Comparison of ENCODE assay signal across 1 cellular context in genomic region chr11:77171885-77172665, GRCh38.
A peak's percentile ranks its signal among the peaks of the same experiment; 100 is the strongest.
TF ChIP-seq lines count a peak whose summit lies in the region.

No MANE protein-coding gene starts in this region.

TF ChIP-seq in HepG2, 621 proteins besides CTCF, POLR2A, EP300 and RAD21 (continued from another document):
- TF ChIP-seq PRDM15 (CRISPR knock-in tag; IDR thresholded peaks at IDR 0.05) (no peak), MLXIP (CRISPR knock-in tag; IDR thresholded peaks at IDR 0.05; ENCODE audit: borderline replicate concordance) (no peak), MBNL3 (CRISPR knock-in tag; conservative IDR thresholded peaks at IDR 0.05) (no peak), CEBPZ (IDR thresholded peaks at IDR 0.05; ENCODE audit: low read length) (no peak), TEF (CRISPR knock-in tag; IDR thresholded peaks at IDR 0.05) (no peak), PLRG1 (conservative IDR thresholded peaks at IDR 0.05) (no peak), CENPX (CRISPR knock-in tag; IDR thresholded peaks at IDR 0.05) (no peak), TAF15 (IDR thresholded peaks at IDR 0.05; ENCODE audit: low read depth, low read length, poor library complexity, severe bottlenecking) (no peak), SALL1 (CRISPR knock-in tag; IDR thresholded peaks at IDR 0.05) (peak; percentile 70), ZNF550 (CRISPR knock-in tag; IDR thresholded peaks at IDR 0.05; ENCODE audit: borderline replicate concordance) (no peak), FOXO1 (CRISPR knock-in tag; IDR thresholded peaks at IDR 0.05) (peak; percentile 62; the same call in 1 of the 2 replicates), ZBTB2 (CRISPR knock-in tag; IDR thresholded peaks at IDR 0.05; ENCODE audit: low read depth) (no peak), ZNF709 (CRISPR knock-in tag; IDR thresholded peaks at IDR 0.05) (no peak), PHF8 (CRISPR knock-in tag; IDR thresholded peaks at IDR 0.05) (no peak), PAF1 (CRISPR knock-in tag; IDR thresholded peaks at IDR 0.05) (no peak), DDIT3 (CRISPR knock-in tag; IDR thresholded peaks at IDR 0.05) (no peak), ZNF33A (CRISPR knock-in tag; IDR thresholded peaks at IDR 0.05; ENCODE audit: borderline replicate concordance) (no peak), SETDB1 (CRISPR knock-in tag; IDR thresholded peaks at IDR 0.05; ENCODE audit: borderline replicate concordance) (no peak), SRSF4 (IDR thresholded peaks at IDR 0.05; ENCODE audit: low read depth, low read length, poor library complexity, severe bottlenecking) (no peak), GATA4 (IDR thresholded peaks at IDR 0.05; ENCODE audit: borderline replicate concordance, low read depth) (no peak), ZFP90 (CRISPR knock-in tag; IDR thresholded peaks at IDR 0.05; ENCODE audit: borderline replicate concordance) (no peak), AHDC1 (CRISPR knock-in tag; IDR thresholded peaks at IDR 0.05; ENCODE audit: borderline replicate concordance) (no peak), SPEN (CRISPR knock-in tag; IDR thresholded peaks at IDR 0.05; ENCODE audit: low read depth) (no peak), ZNF720 (CRISPR knock-in tag; IDR thresholded peaks at IDR 0.05) (no peak), ZNF180 (CRISPR knock-in tag; IDR thresholded peaks at IDR 0.05; ENCODE audit: borderline replicate concordance, low read depth) (no peak), ZSCAN25 (CRISPR knock-in tag; IDR thresholded peaks at IDR 0.05) (peak; percentile 32; the same call in 1 of the 2 replicates), ZNF710 (CRISPR knock-in tag; IDR thresholded peaks at IDR 0.05; ENCODE audit: borderline replicate concordance) (no peak), ZNF230 (CRISPR knock-in tag; IDR thresholded peaks at IDR 0.05) (no peak), MIER2 (CRISPR knock-in tag; IDR thresholded peaks at IDR 0.05) (no peak), ZNF207 (IDR thresholded peaks at IDR 0.05; ENCODE audit: borderline replicate concordance) (no peak), TARDBP (CRISPR knock-in tag; IDR thresholded peaks at IDR 0.05) (peak; percentile 13; the same call in 1 of the 2 replicates), HIVEP1 (CRISPR knock-in tag; IDR thresholded peaks at IDR 0.05) (no peak), IRF9 (CRISPR knock-in tag; IDR thresholded peaks at IDR 0.05; ENCODE audit: borderline replicate concordance) (peak; percentile 40; the same call in 1 of the 2 replicates)
